9 cellular contexts compared by ENCODE assay signal in genomic region chr1:159921251-159921650, GRCh38. TPM values are rescaled to one million over a fixed set of nuclear protein-coding genes. Genes with fewer than 3 reads are reported as not detected.
DNase-seq lines count a peak whose midpoint lies in the region; TF ChIP-seq lines count a peak whose summit lies in the region.
"Had no signal": no experiment of that assay in that cellular context is flagged by ENCODE, and none has a peak within 500 bp of the region (broad histone marks: within the 10 kb centered on the region; RNA-seq: fewer than 3 reads in every experiment).

No MANE protein-coding gene starts in this region.

- no peak overlapping the region for H2AFZ ChIP-seq in GM23248
- H2AFZ ChIP-seq in SU-DHL-6 (ENCODE audit: low read depth, low read length, severe bottlenecking): no peak overlapping the region

- TF ChIP-seq CTCF in GM13977 (IDR thresholded peaks at IDR 0.05; ENCODE audit: extremely low read depth, insufficient read depth, missing control alignments) (no peak), SU-DHL-6 (IDR thresholded peaks at IDR 0.05; ENCODE audit: insufficient read depth, low read length, poor library complexity, severe bottlenecking) (no peak)

- peak overlapping the region; percentile 95 for H3K4me2 ChIP-seq in GM23248 (ENCODE audit: unreplicated experiment)
- peak overlapping the region; percentile 61 for H3K4me2 ChIP-seq in SU-DHL-6 (ENCODE audit: low read depth, low read length, poor library complexity, severe bottlenecking)

- in situ Hi-C loops in GM13977 (cut with MboI; ENCODE audit: low pct_unique_long_range_greater_than_20kb, low sequenced_read_pairs, unreplicated experiment) (no loop called here), GM23248 (cut with MboI) (no loop called here)

- H3K9me2 ChIP-seq in GM23248 (ENCODE audit: insufficient read depth) (no peaks in the 10 kb centered on the region), SU-DHL-6 (replicated peaks; ENCODE audit: insufficient read depth, low read length) (no peaks in the 10 kb centered on the region)

- H3K27me3 ChIP-seq in GM23248 (replicated peaks; ENCODE audit: insufficient read depth) (no peaks in the 10 kb centered on the region), SU-DHL-6 (ENCODE audit: low read length) (no peaks in the 10 kb centered on the region), mucosa of rectum (ENCODE audit: control insufficient read depth in 2 of 2, insufficient read depth in 2 of 2, low read length in 2 of 2) (no peaks in the 10 kb centered on the region)

- peaks cover 58% of the 10 kb centered on the region for H3K79me2 ChIP-seq in GM23248 (ENCODE audit: insufficient read depth)
- H3K79me2 ChIP-seq in SU-DHL-6 (ENCODE audit: insufficient read depth, low read length): peaks cover 52% of the 10 kb centered on the region

- H4K20me1 ChIP-seq in GM23248 (ENCODE audit: insufficient read depth): no peaks in the 10 kb centered on the region
- H4K20me1 ChIP-seq in SU-DHL-6 (ENCODE audit: low read depth, low read length): peaks cover 4% of the 10 kb centered on the region; the same call in 1 of the 2 replicates

- H3F3A ChIP-seq in GM23248 (ENCODE audit: insufficient read depth) (peaks cover 37% of the 10 kb centered on the region), SU-DHL-6 (ENCODE audit: insufficient read depth) (peaks cover 17% of the 10 kb centered on the region)

- H3K36me3 ChIP-seq in GM23248 (ENCODE audit: low read depth) (peaks cover 20% of the 10 kb centered on the region), SU-DHL-6 (ENCODE audit: low read length) (0 out of 2 replicates have a peak, but pooled peaks cover 6% of the 10 kb centered on the region), mucosa of rectum (ENCODE audit: control insufficient read depth in 2 of 2, insufficient read depth in 2 of 2, low read length in 2 of 2) (peaks cover 32 to 46% of the 10 kb centered on the region in 2 donors)

- WGBS in GM23248 (ENCODE audit: low coverage in 1 of 2, low lambda C conversion rate in 2 of 2, missing lambda C conversion rate in 2 of 2), 2 experiments: 44 to 67% methylated on average over 1 of the region's 1 CpG

- 0 out of 2 replicates have a peak overlapping the region, but pooled peaks have one; percentile 98 for H3K9ac ChIP-seq in GM23248
- H3K9ac ChIP-seq in SU-DHL-6 (ENCODE audit: low read length): peak overlapping the region; percentile 85; the same call in 1 of the 2 replicates
- no peak overlapping the region for H3K9ac ChIP-seq in mucosa of rectum (ENCODE audit: low read depth in 1 of 2, low read length in 2 of 2)

- DNase-seq in GM13977 (ENCODE audit: low spot score) (peak; percentile 75), GM23248 (peak; percentile 51), ureter (ENCODE audit: low spot score) (no peak), substantia nigra (lab: John Stamatoyannopoulos, UW) (no peak), cerebellum (ENCODE audit: low spot score) (no peak)
- no peak for DNase-seq in effector CD8-positive, alpha-beta T cell (lab: John Stamatoyannopoulos, UW)

- H3K4me3 ChIP-seq in GM23248 (no peak overlapping the region), SU-DHL-6 (ENCODE audit: insufficient read depth, low read length, poor library complexity, severe bottlenecking) (no peak overlapping the region), mucosa of rectum (ENCODE audit: low read length in 2 of 2) (peak overlapping the region in 1 of 2 donors; percentile 98)

- H3K4me1 ChIP-seq in GM23248 (ENCODE audit: insufficient read depth) (peaks cover 47% of the 10 kb centered on the region), mucosa of rectum (ENCODE audit: control insufficient read depth in 2 of 2, insufficient read depth in 2 of 2, low read length in 2 of 2) (peaks cover 55% of the 10 kb centered on the region in 2 donors)

- peak overlapping the region; percentile 98; the same call in 1 of the 2 replicates for H3K27ac ChIP-seq in GM23248
- H3K27ac ChIP-seq in SU-DHL-6 (ENCODE audit: low read depth, low read length): peak overlapping the region; percentile 87
- peak overlapping the region; percentile 95 to 99 for H3K27ac ChIP-seq in mucosa of rectum (ENCODE audit: low read depth in 2 of 2, low read length in 2 of 2)
- no peak overlapping the region for H3K27ac ChIP-seq in substantia nigra (ENCODE audit: low read depth, low read length, poor library complexity, severe bottlenecking)

- H3K9me3 ChIP-seq in GM23248 (ENCODE audit: low read depth): no peaks in the 10 kb centered on the region
- no peaks in the 10 kb centered on the region for H3K9me3 ChIP-seq in SU-DHL-6 (ENCODE audit: insufficient read depth, low read length)
- H3K9me3 ChIP-seq in mucosa of rectum (ENCODE audit: control insufficient read depth in 2 of 2, low read length in 2 of 2): no peaks in the 10 kb centered on the region

RNA-seq across cellular contexts. Expression of gene TAGLN2, which starts 4.1 kb away (rescaled TPM):
- 360 and 400 TPM in 2 replicates for total RNA-seq in GM23248 (2014; rRNA removed; shearing (Covaris generic))
- 692 and 713 TPM in 2 replicates for polyA plus RNA-seq in GM23248 (2016; fragmentation: Nextera tagmentation; extraction: Ambion mirVana)
- total RNA-seq in ureter (322 TPM), cerebellum (15.1 TPM)

RNA-seq across cellular contexts. Expression of gene CFAP45, which starts 21.3 kb away (rescaled TPM):
- total RNA-seq in GM23248 (2014; rRNA removed; shearing (Covaris generic)): not detected in 2 replicates
- polyA plus RNA-seq in GM23248 (2016; fragmentation: Nextera tagmentation; extraction: Ambion mirVana): 0.34 and 0.51 TPM in 2 replicates
- total RNA-seq in ureter: 1.6 TPM
- 1.1 TPM for total RNA-seq in cerebellum

RNA-seq across cellular contexts. Expression of gene IGSF9, which starts 24.2 kb away (rescaled TPM):
- total RNA-seq in GM23248 (2014; rRNA removed; shearing (Covaris generic)): not detected in 2 replicates
- polyA plus RNA-seq in GM23248 (2016; fragmentation: Nextera tagmentation; extraction: Ambion mirVana): 0.13 TPM in 1 of 2 replicates, not detected in the other
- total RNA-seq in ureter (13.8 TPM), cerebellum (4.7 TPM)

RNA-seq across cellular contexts. Expression of gene SLAMF9, which starts 32.8 kb away (rescaled TPM):
- total RNA-seq in GM23248 (2014; rRNA removed; shearing (Covaris generic)): not detected in 2 replicates
- polyA plus RNA-seq in GM23248 (2016; fragmentation: Nextera tagmentation; extraction: Ambion mirVana): 0.48 and 0.51 TPM in 2 replicates
- total RNA-seq in ureter (not detected), cerebellum (not detected)

RNA-seq across cellular contexts. Expression of gene VSIG8, which starts 58.8 kb away (rescaled TPM):
- total RNA-seq in GM23248 (2014; rRNA removed; shearing (Covaris generic)): not detected in 2 replicates
- not detected in 2 replicates for polyA plus RNA-seq in GM23248 (2016; fragmentation: Nextera tagmentation; extraction: Ambion mirVana)
- total RNA-seq in ureter (not detected), cerebellum (0.18 TPM)
- total RNA-seq: subcutaneous adipose tissue had no signal

Comparison
In these comparisons a context has a peak if more than half of its experiments do, and no peak if none do; other contexts are left out.
1. DNase-seq: peak in GM13977 (single experiment) and GM23248 (single experiment); none in ureter (single experiment), effector CD8-positive, alpha-beta T cell (single experiment), substantia nigra (0 of 49) and cerebellum (single experiment).
2. H3K9ac ChIP-seq: peak in GM23248 (single experiment) and SU-DHL-6 (single experiment); none in mucosa of rectum (0 of 2).
3. RNA of gene TAGLN2, which starts 4.1 kb away (total RNA-seq): 360 to 400 TPM in GM23248 and 322 TPM in ureter (single experiment); 15.1 TPM in cerebellum (single experiment); every median in the first group is over 10 times any median in the second.